Comparison of ENCODE assay signal across 8 cellular contexts in genomic region chr5:80754900-80755299, GRCh38.
DNase-seq lines count a peak whose midpoint lies in the region; ATAC-seq and TF ChIP-seq lines count a peak whose summit lies in the region.

No MANE protein-coding gene starts in this region.

- 0 out of 2 replicates have a peak, but pooled peaks cover 4% of the 10 kb centered on the region for H3K27me3 ChIP-seq in KMS-11 (ENCODE audit: insufficient read depth, low read depth)
- H3K27me3 ChIP-seq in neural progenitor cell, result no peaks in the 10 kb centered on the region
- no peaks in the 10 kb centered on the region for H3K27me3 ChIP-seq in adrenal gland

- H4K20me1 ChIP-seq in KMS-11 (ENCODE audit: insufficient read depth) (0 out of 2 replicates have a peak, but pooled peaks cover 5% of the 10 kb centered on the region), neural progenitor cell (ENCODE audit: low read depth) (peaks cover 38% of the 10 kb centered on the region)

- H3K4me2 ChIP-seq in KMS-11, result peak overlapping the region; percentile 97
- peak overlapping the region; percentile 61 for H3K4me2 ChIP-seq in neural progenitor cell

- H3K79me2 ChIP-seq in KMS-11 (ENCODE audit: insufficient read depth, low read depth) (no peaks in the 10 kb centered on the region), neural progenitor cell (ENCODE audit: low read depth) (no peaks in the 10 kb centered on the region)

- H3K9me3 Mint-ChIP-seq in activated CD8-positive, alpha-beta memory T cell treated with anti-CD3 and anti-CD28 coated beads, Interleukin-2, amount 10 ng/mL, durations not matched to agents 7 days and 5 days (ENCODE audit: low read depth), result peaks cover 2% of the 10 kb centered on the region
- no peaks in the 10 kb centered on the region for H3K9me3 Mint-ChIP-seq in neural progenitor cell

- TF ChIP-seq CTCF in KMS-11 (conservative IDR thresholded peaks at IDR 0.05; ENCODE audit: low read depth, low read length) (no peak), neural progenitor cell (IDR thresholded peaks at IDR 0.05) (no peak), adrenal gland (IDR thresholded peaks at IDR 0.05) (no peak)

- CTCF ChIA-PET in activated CD8-positive, alpha-beta memory T cell treated with anti-CD3 and anti-CD28 coated beads, Interleukin-2, amount 10 ng/mL, durations not matched to agents 7 days and 5 days (lab: Charles Lee), result interaction anchor here (0.8 to 1.0 kb wide), 2 partner anchors 440 to 506 kb away, joined by 3 read pairs; no protein-coding TSS in a partner anchor

- H3K4me3 Mint-ChIP-seq in activated CD8-positive, alpha-beta memory T cell treated with anti-CD3 and anti-CD28 coated beads, Interleukin-2, amount 10 ng/mL, durations not matched to agents 7 days and 5 days, result no peak overlapping the region
- H3K4me3 Mint-ChIP-seq in neural progenitor cell, result no peak overlapping the region

- H3K27me3 Mint-ChIP-seq in activated CD8-positive, alpha-beta memory T cell treated with anti-CD3 and anti-CD28 coated beads, Interleukin-2, amount 10 ng/mL, durations not matched to agents 7 days and 5 days, result no peaks in the 10 kb centered on the region
- H3K27me3 Mint-ChIP-seq in neural progenitor cell (ENCODE audit: insufficient read depth, low read depth), result peaks cover under 1% of the 10 kb centered on the region

- H2AFZ ChIP-seq in KMS-11 (ENCODE audit: low read depth), result no peak overlapping the region
- no peak overlapping the region for H2AFZ ChIP-seq in neural progenitor cell (replicated peaks)

- H3K9ac ChIP-seq in KMS-11, result 0 out of 2 replicates have a peak overlapping the region, but pooled peaks have one; percentile 7
- H3K9ac ChIP-seq in neural progenitor cell, result no peak overlapping the region

- H3K27ac Mint-ChIP-seq in activated CD8-positive, alpha-beta memory T cell treated with anti-CD3 and anti-CD28 coated beads, Interleukin-2, amount 10 ng/mL, durations not matched to agents 7 days and 5 days, result peak overlapping the region; percentile 95
- H3K27ac Mint-ChIP-seq in neural progenitor cell, result peak overlapping the region; percentile 9

- H3K36me3 ChIP-seq in KMS-11 (ENCODE audit: insufficient read depth), result no peaks in the 10 kb centered on the region
- no peaks in the 10 kb centered on the region for H3K36me3 ChIP-seq in neural progenitor cell
- H3K36me3 ChIP-seq in adrenal gland (replicated peaks in 1 of 2), result no peaks in the 10 kb centered on the region

- H3K4me1 ChIP-seq in KMS-11 (ENCODE audit: low read depth, poor library complexity, severe bottlenecking), result peaks cover 34% of the 10 kb centered on the region
- peaks cover 39% of the 10 kb centered on the region for H3K4me1 ChIP-seq in neural progenitor cell
- H3K4me1 ChIP-seq in adrenal gland (replicated peaks in 1 of 2), result no peaks in the 10 kb centered on the region

- peaks cover 57% of the 10 kb centered on the region for H3K4me1 Mint-ChIP-seq in activated CD8-positive, alpha-beta memory T cell treated with anti-CD3 and anti-CD28 coated beads, Interleukin-2, amount 10 ng/mL, durations not matched to agents 7 days and 5 days
- peaks cover 44% of the 10 kb centered on the region for H3K4me1 Mint-ChIP-seq in neural progenitor cell

- TF ChIP-seq POLR2A in adrenal gland (IDR thresholded peaks at IDR 0.05), result no peak

- H3K9me3 ChIP-seq in neural progenitor cell (ENCODE audit: low read depth), result no peaks in the 10 kb centered on the region
- H3K9me3 ChIP-seq in adrenal gland (replicated peaks in 1 of 3), result no peaks in the 10 kb centered on the region

- 60 to 88% (median 64%) methylated on average over 7 of the region's 7 CpGs for WGBS in adrenal gland, 4 donors

- H3K36me3 Mint-ChIP-seq in activated CD8-positive, alpha-beta memory T cell treated with anti-CD3 and anti-CD28 coated beads, Interleukin-2, amount 10 ng/mL, durations not matched to agents 7 days and 5 days, result peaks cover 66% of the 10 kb centered on the region
- peaks cover 6% of the 10 kb centered on the region for H3K36me3 Mint-ChIP-seq in neural progenitor cell

- H3K4me3 ChIP-seq in KMS-11 (IDR thresholded peaks at IDR 0.05; ENCODE audit: insufficient read depth, low read depth, low read length) (no peak overlapping the region), neural progenitor cell (peak overlapping the region; percentile 6), adrenal gland (no peak overlapping the region)

- H3K27ac ChIP-seq in KMS-11 (peak overlapping the region; percentile 37; the same call in 1 of the 2 replicates), neural progenitor cell (no peak overlapping the region), adrenal gland (no peak overlapping the region)

- intact Hi-C loops in adrenal gland (cut with DNase I), result no loop called here

- peaks cover 26% of the 10 kb centered on the region for H3F3A ChIP-seq in neural progenitor cell (ENCODE audit: low read depth)

- ATAC-seq in activated CD8-positive, alpha-beta memory T cell treated with anti-CD3 and anti-CD28 coated beads, Interleukin-2, amount 10 ng/mL, durations not matched to agents 7 days and 5 days, result peak; percentile 10
- ATAC-seq in GM19397 (IDR thresholded peaks at IDR 0.05; ENCODE audit: unreplicated experiment) (no peak), HG02623 (IDR thresholded peaks at IDR 0.05; ENCODE audit: unreplicated experiment) (no peak)

- DNase-seq in activated effector memory CD4-positive, alpha-beta T cell treated with anti-CD3 and anti-CD28 coated beads, Interleukin-2, amount 50 U/mL, for 16 hours, result peak; percentile 65
- no peak for DNase-seq in activated effector memory CD4-positive, alpha-beta T cell treated with Interleukin-2 at 50 U/mL for 16 hours
- DNase-seq in activated CD8-positive, alpha-beta memory T cell treated with anti-CD3 and anti-CD28 coated beads, Interleukin-2, amount 10 ng/mL, durations not matched to agents 7 days and 5 days, result peak; percentile 50
- DNase-seq in neural progenitor cell (ENCODE audit: low spot score) (peak; percentile 89), adrenal gland (no peak)

Comparison
In these comparisons a context has a peak if more than half of its experiments do, and no peak if none do; other contexts are left out.
1. DNase-seq: peak in activated effector memory CD4-positive, alpha-beta T cell treated with anti-CD3 and anti-CD28 coated beads, Interleukin-2, amount 50 U/mL, for 16 hours (single experiment), activated CD8-positive, alpha-beta memory T cell treated with anti-CD3 and anti-CD28 coated beads, Interleukin-2, amount 10 ng/mL, durations not matched to agents 7 days and 5 days (single experiment) and neural progenitor cell (single experiment); none in activated effector memory CD4-positive, alpha-beta T cell treated with Interleukin-2 at 50 U/mL for 16 hours (single experiment) and adrenal gland (0 of 7).